ENCODE assay signal across 11 cellular contexts in the genomic region with DNA sequence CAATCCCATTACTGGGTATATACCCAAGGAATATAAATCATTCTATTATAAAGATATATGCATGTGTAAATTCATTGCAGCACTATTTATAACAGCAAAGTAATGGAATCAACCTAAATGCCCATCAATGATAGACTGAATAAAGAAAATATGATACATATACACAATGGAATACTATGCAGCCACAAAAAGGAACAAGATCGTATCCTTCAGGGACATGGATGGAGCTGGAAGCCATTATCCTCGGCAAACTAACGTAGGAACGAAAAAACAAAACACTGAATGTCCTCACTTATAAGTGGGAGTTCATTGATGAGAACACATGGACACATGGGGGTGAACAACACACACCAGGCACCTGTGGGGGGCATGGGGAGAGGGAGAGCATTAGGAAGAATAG.
"Had no signal": no experiment of that assay in that cellular context is flagged by ENCODE, and none has a peak within 500 bp of the region (broad histone marks: within the 10 kb centered on the region; RNA-seq: fewer than 3 reads in every experiment).

No MANE protein-coding gene starts in this region.

- H3K27ac Mint-ChIP-seq: GM23338, H9, HFFc6 had no signal

- H2AFZ ChIP-seq: GM23248, GM23338 had no signal

- H3K9ac ChIP-seq: GM23248 had no signal

- DNase-seq: GM23248, GOT3, H7, H9, HCEC 1CT, HFFc6 had no signal

- H3K4me3 ChIP-seq: GM23248, GM23338, HAP-1 had no signal

- FAIRE-seq: H1, H54 had no signal

- H3K4me2 ChIP-seq: GM23338 had no signal

- ATAC-seq: GM23338, HCT116 had no signal

- H3K27ac ChIP-seq: GM23248 had no signal

- H3K36me3 ChIP-seq: HAP-1 had no signal

- H3K4me3 Mint-ChIP-seq: GM23338, H9, HFFc6 had no signal

- H3K4me1 Mint-ChIP-seq: GM23338, H9 had no signal

- H3K4me1 ChIP-seq: HAP-1 had no signal
